In the genomic region with DNA sequence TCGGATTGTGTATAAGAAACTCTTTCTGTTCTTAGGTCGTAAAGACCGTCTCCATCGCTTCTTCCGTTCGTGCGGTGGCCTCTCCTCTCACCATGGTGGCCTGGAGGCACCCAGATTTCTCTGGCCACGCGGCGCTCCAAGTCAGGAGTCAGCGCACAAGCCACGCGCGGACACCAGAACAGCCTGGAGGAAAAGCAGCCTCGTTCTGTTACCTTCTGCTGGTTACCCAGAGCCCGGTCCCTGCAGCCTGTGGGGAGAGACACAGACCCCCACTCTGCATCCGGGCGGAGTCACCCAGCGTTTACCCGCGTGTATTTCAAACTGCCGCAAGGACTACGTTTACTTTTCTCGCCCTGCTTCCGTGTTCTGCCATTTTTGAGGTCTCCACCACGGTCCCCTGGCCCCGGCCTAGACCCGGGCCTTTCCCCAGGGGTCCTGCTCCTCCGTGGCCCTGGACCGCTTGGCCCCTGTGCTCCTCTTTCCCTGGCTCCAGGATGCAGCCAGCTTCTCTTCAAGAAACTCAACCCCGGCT, we compare ENCODE assay signal across 15 cellular contexts.
DNase-seq lines count a peak whose midpoint lies in the region; ATAC-seq, FAIRE-seq and TF ChIP-seq lines count a peak whose summit lies in the region.
"Had no signal": no experiment of that assay in that cellular context is flagged by ENCODE, and none has a peak within 500 bp of the region (broad histone marks: within the 10 kb centered on the region; RNA-seq: fewer than 3 reads in every experiment).

No MANE protein-coding gene starts in this region.

- 62% methylated on average over 25 of the region's 31 CpGs for WGBS in GM12878 (ENCODE audit: insufficient coverage, insufficient replicate concordance, low lambda C conversion rate, missing lambda C conversion rate)
- 78 to 82% methylated on average over 30 to 31 of the region's 31 CpGs for WGBS in testis, 2 donors

- TF ChIP-seq POLR2A in GM12878 (IDR thresholded peaks at IDR 0.05; ENCODE audit: low read depth, low read length), result no peak
- TF ChIP-seq POLR2A in testis (IDR thresholded peaks at IDR 0.05), result no peak

- TF ChIP-seq RAD21 in GM12878 (IDR thresholded peaks at IDR 0.05; ENCODE audit: insufficient read depth, low read depth, low read length), result no peak

- POLR2A ChIA-PET in GM12878 (lab: Charles Lee), result no interaction called here

- no peak overlapping the region for H2AFZ ChIP-seq in GM12878 (ENCODE audit: control insufficient read depth, low read depth, low read length)

- H3K4me3 Mint-ChIP-seq in activated CD8-positive, alpha-beta memory T cell treated with anti-CD3 and anti-CD28 coated beads, Interleukin-2, amount 10 ng/mL, durations not matched to agents 7 days and 5 days, result peak overlapping the region; percentile 70

- TF ChIP-seq EP300 in GM12878 (IDR thresholded peaks at IDR 0.05; ENCODE audit: borderline replicate concordance in 1 of 2, control insufficient read depth in 1 of 2, low read depth in 2 of 2, low read length in 2 of 2), result no peak

- FAIRE-seq in GM12878 (lab: Jason Lieb, UNC), result no peak
- FAIRE-seq: A204.1, astrocyte, H54, TTC549 had no signal

- no peak overlapping the region for H3K27ac Mint-ChIP-seq in activated CD8-positive, alpha-beta memory T cell treated with anti-CD3 and anti-CD28 coated beads, Interleukin-2, amount 10 ng/mL, durations not matched to agents 7 days and 5 days

- SMC1A ChIA-PET in GM12878 (lab: Charles Lee; ENCODE audit: uncharacterized antibody, unreplicated experiment), result no interaction called here

- no peaks in the 10 kb centered on the region for H3K4me1 Mint-ChIP-seq in activated CD8-positive, alpha-beta memory T cell treated with anti-CD3 and anti-CD28 coated beads, Interleukin-2, amount 10 ng/mL, durations not matched to agents 7 days and 5 days

- DNase-seq in activated CD8-positive, alpha-beta memory T cell treated with anti-CD3 and anti-CD28 coated beads, Interleukin-2, amount 10 ng/mL, durations not matched to agents 7 days and 5 days, result no peak
- no peak for DNase-seq in activated CD8-positive, alpha-beta memory T cell treated with anti-CD3 and anti-CD28 coated beads, Interleukin-2, amount 50 U/mL, for 48 hours
- DNase-seq in GM12878 (ENCODE audit: low read depth, low spot score) (no peak), testis (no peak), HPDE6-E6E7 (ENCODE audit: extremely low spot score) (no peak), kidney glomerular epithelial cell (lab: John Stamatoyannopoulos, UW) (no peak)
- DNase-seq: DMS 273 treated with DMSO at 0.1 percent for 48 hours, NCI-H526 treated with DMSO at 0.1 percent for 48 hours, uterus had no signal

- in situ Hi-C loops in GM12878 (cut with MboI), result loop anchor here (25.0 kb wide), 1 partner anchor 111 kb away; no protein-coding TSS in a partner anchor

- CTCF ChIA-PET in activated CD8-positive, alpha-beta memory T cell treated with anti-CD3 and anti-CD28 coated beads, Interleukin-2, amount 10 ng/mL, durations not matched to agents 7 days and 5 days (lab: Charles Lee), result no interaction called here
- CTCF ChIA-PET in GM12878 (lab: Yijun Ruan, JAX), result no interaction called here

- H3K27ac ChIP-seq in GM12878 (ENCODE audit: control insufficient read depth, insufficient read depth) (no peak overlapping the region), muscle layer of duodenum (ENCODE audit: low read length) (no peak overlapping the region), testis (peak overlapping the region in 1 of 2 donors; percentile 24)
- H3K27ac ChIP-seq: uterus had no signal

- TF ChIP-seq CTCF in GM12878 (IDR thresholded peaks at IDR 0.05 in 2 of 3, conservative IDR thresholded peaks at IDR 0.05 in 1 of 3; ENCODE audit: control insufficient read depth in 2 of 3, extremely low read depth in 1 of 3, insufficient read depth in 1 of 3, low read depth in 3 of 3, low read length in 3 of 3), result no peak
- no peak for TF ChIP-seq CTCF in testis (IDR thresholded peaks at IDR 0.05)

- no peaks in the 10 kb centered on the region for H3K4me1 ChIP-seq in GM12878 (ENCODE audit: control insufficient read depth, insufficient read depth, low read length)
- no peaks in the 10 kb centered on the region for H3K4me1 ChIP-seq in muscle layer of duodenum (ENCODE audit: control insufficient read depth in 1 of 2, insufficient read depth in 2 of 2, low read length in 2 of 2)
- H3K4me1 ChIP-seq in testis, result no peaks in the 10 kb centered on the region
- H3K4me1 ChIP-seq: uterus had no signal

- no TSS peak for BruUV-seq in GM12878 (replicated peaks; lab: Mats Ljungman, UMichigan)

- no peaks in the 10 kb centered on the region for H3K9me3 Mint-ChIP-seq in activated CD8-positive, alpha-beta memory T cell treated with anti-CD3 and anti-CD28 coated beads, Interleukin-2, amount 10 ng/mL, durations not matched to agents 7 days and 5 days (ENCODE audit: low read depth)

- H3K9ac ChIP-seq in GM12878 (ENCODE audit: control insufficient read depth, insufficient read depth, low read length), result peak overlapping the region; percentile 52; the same call in 1 of the 2 replicates

- H3K4me3 ChIP-seq in GM12878 (peak overlapping the region; percentile 41), muscle layer of duodenum (ENCODE audit: low read depth in 1 of 2, low read length in 2 of 2) (peak overlapping the region; percentile 48 to 63), testis (peak overlapping the region; percentile 51 to 64)

- RAD21 ChIA-PET in GM12878 (lab: Charles Lee; ENCODE audit: unreplicated experiment), result no interaction called here

- H3K36me3 ChIP-seq in GM12878 (ENCODE audit: control insufficient read depth in 2 of 2, insufficient read depth in 2 of 2, low read length in 1 of 2) (no peaks in the 10 kb centered on the region), muscle layer of duodenum (ENCODE audit: control insufficient read depth in 1 of 2, insufficient read depth in 2 of 2, low read length in 2 of 2) (no peaks in the 10 kb centered on the region), testis (ENCODE audit: low read depth, missing control alignments) (no peaks in the 10 kb centered on the region)
- H3K36me3 ChIP-seq: uterus had no signal

- H4K20me1 ChIP-seq in GM12878 (ENCODE audit: control insufficient read depth, insufficient read depth), result no peaks in the 10 kb centered on the region

- intact Hi-C loops in GM12878 (cut with micrococcal nuclease; ENCODE audit: unreplicated experiment) (no loop called here), testis (cut with DNase I; ENCODE audit: low total_unique reads) (no loop called here)

- H3K27me3 ChIP-seq in GM12878 (replicated peaks in 1 of 2; ENCODE audit: control insufficient read depth in 2 of 2, insufficient read depth in 2 of 2, low read length in 1 of 2) (no peaks in the 10 kb centered on the region), muscle layer of duodenum (ENCODE audit: low read depth, low read length) (no peaks in the 10 kb centered on the region), testis (no peaks in the 10 kb centered on the region)
- H3K27me3 ChIP-seq: uterus had no signal

- ATAC-seq in activated CD8-positive, alpha-beta memory T cell treated with anti-CD3 and anti-CD28 coated beads, Interleukin-2, amount 10 ng/mL, durations not matched to agents 7 days and 5 days, result no peak
- ATAC-seq in GM12878, result no peak
- ATAC-seq in GM18517 (IDR thresholded peaks at IDR 0.05; ENCODE audit: unreplicated experiment), result no peak

- H3K9me3 ChIP-seq in GM12878 (replicated peaks; ENCODE audit: control insufficient read depth, insufficient read depth, low read length) (no peaks in the 10 kb centered on the region; the same call in 2 of the 3 replicates), muscle layer of duodenum (ENCODE audit: control insufficient read depth in 1 of 2, low read length in 2 of 2) (no peaks in the 10 kb centered on the region), testis (no peaks in the 10 kb centered on the region)
- H3K9me3 ChIP-seq: uterus had no signal

- peak overlapping the region; percentile 2; the same call in 1 of the 2 replicates for H3K4me2 ChIP-seq in GM12878 (ENCODE audit: control insufficient read depth, insufficient read depth)

- no peaks in the 10 kb centered on the region for H3K36me3 Mint-ChIP-seq in activated CD8-positive, alpha-beta memory T cell treated with anti-CD3 and anti-CD28 coated beads, Interleukin-2, amount 10 ng/mL, durations not matched to agents 7 days and 5 days

- no peaks in the 10 kb centered on the region for H3K79me2 ChIP-seq in GM12878 (ENCODE audit: control insufficient read depth, insufficient read depth, low read length)

- no peaks in the 10 kb centered on the region for H3K27me3 Mint-ChIP-seq in activated CD8-positive, alpha-beta memory T cell treated with anti-CD3 and anti-CD28 coated beads, Interleukin-2, amount 10 ng/mL, durations not matched to agents 7 days and 5 days

TF ChIP-seq in GM12878, 131 proteins besides CTCF, POLR2A, EP300 and RAD21 (continues in another document):
- TF ChIP-seq BHLHE40 (IDR thresholded peaks at IDR 0.05; ENCODE audit: borderline replicate concordance in 1 of 2, low read depth in 2 of 2, low read length in 1 of 2), result no peak
